In the genomic region with DNA sequence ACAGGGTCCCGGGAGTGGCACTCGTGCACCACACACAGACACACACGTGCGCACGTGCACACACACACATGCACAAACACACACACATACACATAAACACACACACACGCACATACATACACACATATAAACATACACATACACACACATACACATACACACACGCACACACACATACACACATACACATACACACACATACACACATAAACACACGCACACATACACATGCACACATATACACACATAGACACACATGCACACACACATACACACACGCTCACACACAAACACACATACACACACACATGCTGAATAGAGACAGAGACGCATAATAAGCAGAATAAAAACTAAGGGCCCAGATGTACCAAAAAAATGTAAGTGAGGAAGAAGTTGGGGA, we compare ENCODE assay signal across 37 cellular contexts.
"Had no signal": no experiment of that assay in that cellular context is flagged by ENCODE, and none has a peak within 500 bp of the region (broad histone marks: within the 10 kb centered on the region; RNA-seq: fewer than 3 reads in every experiment).

No MANE protein-coding gene starts in this region.

- H3K36me3 Mint-ChIP-seq: activated CD8-positive, alpha-beta memory T cell treated with anti-CD3 and anti-CD28 coated beads, Interleukin-2, amount 10 ng/mL, durations not matched to agents 7 days and 5 days; activated naive CD4-positive, alpha-beta T cell treated with anti-CD3 and anti-CD28 coated beads, Interleukin-2, amount 10 ng/mL, durations not matched to agents 7 days and 5 days; activated naive CD4-positive, alpha-beta T cell treated with anti-CD3 and anti-CD28 coated beads, Interleukin-2, amount 50 U/mL, for 24 hours; activated naive CD8-positive, alpha-beta T cell; activated naive CD8-positive, alpha-beta T cell treated with anti-CD3 and anti-CD28 coated beads, Interleukin-2, amount 10 ng/mL, durations not matched to agents 7 days and 5 days had no signal

- H3K27me3 Mint-ChIP-seq: activated B cell treated with CpG ODN at 0.5 μM for 24 hours; activated CD4-positive, alpha-beta memory T cell treated with anti-CD3 and anti-CD28 coated beads, Interleukin-2, amount 10 ng/mL, durations not matched to agents 7 days and 5 days; activated CD4-positive, alpha-beta T cell treated with anti-CD3 and anti-CD28 coated beads, Interleukin-2, amount 10 ng/mL, durations not matched to agents 7 days and 5 days; activated CD8-positive, alpha-beta memory T cell treated with anti-CD3 and anti-CD28 coated beads, Interleukin-2, amount 10 ng/mL, durations not matched to agents 7 days and 5 days; activated naive CD4-positive, alpha-beta T cell treated with anti-CD3 and anti-CD28 coated beads, Interleukin-2, amount 10 ng/mL, durations not matched to agents 7 days and 5 days; activated naive CD4-positive, alpha-beta T cell treated with anti-CD3 and anti-CD28 coated beads, Interleukin-2, amount 50 U/mL, for 24 hours; activated naive CD8-positive, alpha-beta T cell; activated naive CD8-positive, alpha-beta T cell treated with anti-CD3 and anti-CD28 coated beads, Interleukin-2, amount 10 ng/mL, durations not matched to agents 7 days and 5 days; activated naive CD8-positive, alpha-beta T cell treated with anti-CD3 and anti-CD28 coated beads, Interleukin-2, amount 50 U/mL, for 24 hours; central memory CD8-positive, alpha-beta T cell had no signal

- H3K4me1 ChIP-seq: ascending aorta, body of pancreas, breast epithelium had no signal

- DNase-seq: activated B cell treated with CpG ODN at 0.5 μM for 24 hours; activated CD4-positive, alpha-beta memory T cell treated with anti-CD3 and anti-CD28 coated beads, Interleukin-2, amount 10 ng/mL, durations not matched to agents 7 days and 5 days; activated CD4-positive, alpha-beta T cell treated with anti-CD3 and anti-CD28 coated beads for 4 hours; activated CD4-positive, alpha-beta T cell treated with anti-CD3 and anti-CD28 coated beads, Interleukin-2, amount 10 ng/mL, durations not matched to agents 7 days and 5 days; activated CD4-positive, alpha-beta T cell treated with anti-CD3 and anti-CD28 coated beads, Interleukin-2, amount 50 U/mL, for 48 hours; activated CD4-positive, CD25-positive, alpha-beta regulatory T cell treated with anti-CD3 and anti-CD28 coated beads, Interleukin-2, amount 50 U/mL, for 72 hours; activated CD8-positive, alpha-beta memory T cell treated with anti-CD3 and anti-CD28 coated beads for 24 hours; activated CD8-positive, alpha-beta memory T cell treated with anti-CD3 and anti-CD28 coated beads, Interleukin-2, amount 10 ng/mL, durations not matched to agents 7 days and 5 days; activated CD8-positive, alpha-beta memory T cell treated with anti-CD3 and anti-CD28 coated beads, Interleukin-2, amount 50 U/mL, for 48 hours; activated CD8-positive, alpha-beta T cell treated with anti-CD3 and anti-CD28 coated beads, Interleukin-2, amount 10 ng/mL, durations not matched to agents 7 days and 5 days; activated effector memory CD4-positive, alpha-beta T cell treated with Interleukin-2 at 50 U/mL for 16 hours; activated gamma-delta T cell; activated naive CD4-positive, alpha-beta T cell treated with anti-CD3 and anti-CD28 coated beads, Interleukin-2, amount 10 ng/mL, durations not matched to agents 7 days and 5 days; activated naive CD4-positive, alpha-beta T cell treated with Interleukin-2 at 50 U/mL for 16 hours; activated naive CD8-positive, alpha-beta T cell treated with anti-CD3 and anti-CD28 coated beads, Interleukin-2, amount 10 ng/mL, durations not matched to agents 7 days and 5 days; activated naive CD8-positive, alpha-beta T cell treated with anti-CD3 and anti-CD28 coated beads, Interleukin-2, amount 50 U/mL, for 24 hours; activated T-cell treated with anti-CD3 and anti-CD28 coated beads, Interleukin-2, amount 50 U/mL, for 24 hours; activated T-cell treated with anti-CD3 and anti-CD28 coated beads, Interleukin-2, amount 50 U/mL, for 48 hours; amygdala; anterior cingulate cortex; body of pancreas; brain microvascular endothelial cell; caudate nucleus; cerebellar nuclear complex; T-helper 2 cell; T-helper 9 cell had no signal

- FAIRE-seq: TTC549 had no signal

- H3K9me3 Mint-ChIP-seq: activated naive CD4-positive, alpha-beta T cell treated with anti-CD3 and anti-CD28 coated beads, Interleukin-2, amount 50 U/mL, for 24 hours; activated T-cell treated with anti-CD3 and anti-CD28 coated beads, Interleukin-2, amount 50 U/mL, for 24 hours had no signal

- H3K4me1 Mint-ChIP-seq: activated B cell treated with CpG ODN at 0.5 μM for 24 hours; activated CD4-positive, alpha-beta memory T cell treated with anti-CD3 and anti-CD28 coated beads, Interleukin-2, amount 10 ng/mL, durations not matched to agents 7 days and 5 days; activated CD4-positive, alpha-beta T cell treated with anti-CD3 and anti-CD28 coated beads, Interleukin-2, amount 10 ng/mL, durations not matched to agents 7 days and 5 days; activated CD8-positive, alpha-beta memory T cell treated with anti-CD3 and anti-CD28 coated beads, Interleukin-2, amount 10 ng/mL, durations not matched to agents 7 days and 5 days; activated naive CD4-positive, alpha-beta T cell treated with anti-CD3 and anti-CD28 coated beads, Interleukin-2, amount 10 ng/mL, durations not matched to agents 7 days and 5 days; activated naive CD4-positive, alpha-beta T cell treated with anti-CD3 and anti-CD28 coated beads, Interleukin-2, amount 50 U/mL, for 24 hours; activated naive CD8-positive, alpha-beta T cell treated with anti-CD3 and anti-CD28 coated beads, Interleukin-2, amount 10 ng/mL, durations not matched to agents 7 days and 5 days; activated naive CD8-positive, alpha-beta T cell treated with anti-CD3 and anti-CD28 coated beads, Interleukin-2, amount 50 U/mL, for 24 hours; central memory CD8-positive, alpha-beta T cell had no signal

- H3K27ac Mint-ChIP-seq: activated B cell treated with CpG ODN at 0.5 μM for 24 hours; activated CD4-positive, alpha-beta memory T cell treated with anti-CD3 and anti-CD28 coated beads, Interleukin-2, amount 10 ng/mL, durations not matched to agents 7 days and 5 days; activated CD4-positive, alpha-beta T cell treated with anti-CD3 and anti-CD28 coated beads, Interleukin-2, amount 10 ng/mL, durations not matched to agents 7 days and 5 days; activated CD8-positive, alpha-beta memory T cell treated with anti-CD3 and anti-CD28 coated beads, Interleukin-2, amount 10 ng/mL, durations not matched to agents 7 days and 5 days; activated CD8-positive, alpha-beta T cell treated with anti-CD3 and anti-CD28 coated beads, Interleukin-2, amount 10 ng/mL, durations not matched to agents 7 days and 5 days; activated naive CD4-positive, alpha-beta T cell treated with anti-CD3 and anti-CD28 coated beads, Interleukin-2, amount 10 ng/mL, durations not matched to agents 7 days and 5 days; activated naive CD4-positive, alpha-beta T cell treated with anti-CD3 and anti-CD28 coated beads, Interleukin-2, amount 50 U/mL, for 24 hours; activated naive CD8-positive, alpha-beta T cell; activated naive CD8-positive, alpha-beta T cell treated with anti-CD3 and anti-CD28 coated beads, Interleukin-2, amount 10 ng/mL, durations not matched to agents 7 days and 5 days; activated naive CD8-positive, alpha-beta T cell treated with anti-CD3 and anti-CD28 coated beads, Interleukin-2, amount 50 U/mL, for 24 hours; activated T-cell treated with anti-CD3 and anti-CD28 coated beads, Interleukin-2, amount 50 U/mL, for 24 hours; activated T-helper 2 cell treated with anti-CD3 and anti-CD28 coated beads, Interferon-gamma antibody, Interleukin-2, Interleukin-4, amounts not matched to agents 10 μg/mL and 5 μg/mL and 100 μg/mL, durations not matched to agents 14 hours and 24 hours and 36 hours; T-helper 1 cell treated with Interleukin-12 subunit alpha and Interleukin-12 subunit beta and Interleukin-4 antibody, amounts not matched to agents 30 μg/mL and 1 μg/mL, for 36 hours; T-helper 2 cell treated with Interferon-gamma antibody and Interleukin-4, amounts not matched to agents 5 μg/mL and 100 μg/mL, for 36 hours had no signal

- H3K4me3 ChIP-seq: ascending aorta, body of pancreas, breast epithelium, cardiac muscle cell had no signal

- H3K9me3 ChIP-seq: ascending aorta, body of pancreas, breast epithelium had no signal

- H3K27me3 ChIP-seq: ascending aorta, body of pancreas, brain microvascular endothelial cell, cardiac muscle cell had no signal

- H3K36me3 ChIP-seq: ascending aorta, brain microvascular endothelial cell, breast epithelium, cardiac muscle cell had no signal

- ATAC-seq: activated CD8-positive, alpha-beta memory T cell treated with anti-CD3 and anti-CD28 coated beads, Interleukin-2, amount 10 ng/mL, durations not matched to agents 7 days and 5 days; activated CD8-positive, alpha-beta T cell treated with anti-CD3 and anti-CD28 coated beads, Interleukin-2, amount 10 ng/mL, durations not matched to agents 7 days and 5 days; activated naive CD8-positive, alpha-beta T cell treated with anti-CD3 and anti-CD28 coated beads, Interleukin-2, amount 50 U/mL, for 24 hours; body of pancreas had no signal

- H3K4me3 Mint-ChIP-seq: activated B cell treated with CpG ODN at 0.5 μM for 24 hours; activated CD4-positive, alpha-beta memory T cell treated with anti-CD3 and anti-CD28 coated beads, Interleukin-2, amount 10 ng/mL, durations not matched to agents 7 days and 5 days; activated CD4-positive, alpha-beta T cell treated with anti-CD3 and anti-CD28 coated beads, Interleukin-2, amount 10 ng/mL, durations not matched to agents 7 days and 5 days; activated CD8-positive, alpha-beta memory T cell treated with anti-CD3 and anti-CD28 coated beads, Interleukin-2, amount 10 ng/mL, durations not matched to agents 7 days and 5 days; activated CD8-positive, alpha-beta T cell treated with anti-CD3 and anti-CD28 coated beads, Interleukin-2, amount 10 ng/mL, durations not matched to agents 7 days and 5 days; activated naive CD4-positive, alpha-beta T cell treated with anti-CD3 and anti-CD28 coated beads, Interleukin-2, amount 10 ng/mL, durations not matched to agents 7 days and 5 days; activated naive CD4-positive, alpha-beta T cell treated with anti-CD3 and anti-CD28 coated beads, Interleukin-2, amount 50 U/mL, for 24 hours; activated naive CD8-positive, alpha-beta T cell; activated naive CD8-positive, alpha-beta T cell treated with anti-CD3 and anti-CD28 coated beads, Interleukin-2, amount 10 ng/mL, durations not matched to agents 7 days and 5 days; activated naive CD8-positive, alpha-beta T cell treated with anti-CD3 and anti-CD28 coated beads, Interleukin-2, amount 50 U/mL, for 24 hours; activated T-cell treated with anti-CD3 and anti-CD28 coated beads, Interleukin-2, amount 50 U/mL, for 24 hours; central memory CD8-positive, alpha-beta T cell; T-helper 1 cell treated with Interleukin-12 subunit alpha and Interleukin-12 subunit beta and Interleukin-4 antibody, amounts not matched to agents 30 μg/mL and 1 μg/mL, for 36 hours; T-helper 2 cell treated with Interferon-gamma antibody and Interleukin-4, amounts not matched to agents 5 μg/mL and 100 μg/mL, for 36 hours had no signal

- H3K27ac ChIP-seq: ascending aorta, body of pancreas, brain microvascular endothelial cell, breast epithelium, cardiac muscle cell, VCaP had no signal
